ENCODE assay signal across 8 cellular contexts in genomic region chr1:169427081-169427611, GRCh38. TPM values are rescaled to one million over a fixed set of nuclear protein-coding genes. Genes with fewer than 3 reads are reported as not detected.
DNase-seq lines count a peak whose midpoint lies in the region; ATAC-seq, FAIRE-seq and TF ChIP-seq lines count a peak whose summit lies in the region.

CCDC181 (minus strand) TSS chr1:169427474; CDS start chr1:169424927, 2,547 bp downstream.

- peaks cover 55% of the 10 kb centered on the region for H3K27me3 Mint-ChIP-seq in activated B cell treated with CpG ODN at 0.5 μM for 24 hours
- H3K27me3 Mint-ChIP-seq in central memory CD8-positive, alpha-beta T cell = peaks cover 98% of the 10 kb centered on the region

- intact Hi-C loops in activated B cell treated with CpG ODN at 0.5 μM for 24 hours (cut with micrococcal nuclease) = no loop called here
- intact Hi-C loops in kidney (cut with DNase I) = no loop called here
- intact Hi-C loops in PC-9 (cut with micrococcal nuclease; ENCODE audit: unreplicated experiment) = no loop called here

- no peak for FAIRE-seq in kidney (lab: Jason Lieb, UNC)

- H3K4me3 Mint-ChIP-seq in activated B cell treated with CpG ODN at 0.5 μM for 24 hours = peak within 1 kb of the TSS; percentile 80
- peak within 1 kb of the TSS; percentile 73 for H3K4me3 Mint-ChIP-seq in central memory CD8-positive, alpha-beta T cell

- H3F3A ChIP-seq in PC-9 (ENCODE audit: insufficient read depth, low read depth) = no peaks in the 10 kb centered on the region

- H3K27me3 ChIP-seq in PC-9 (ENCODE audit: insufficient read depth, low read depth) = no peaks in the 10 kb centered on the region

- H3K9me3 ChIP-seq in kidney (ENCODE audit: control insufficient read depth in 1 of 2, low read length in 2 of 2) = no peaks in the 10 kb centered on the region
- 0 out of 2 replicates have a peak, but pooled peaks cover 2% of the 10 kb centered on the region for H3K9me3 ChIP-seq in PC-9 (ENCODE audit: insufficient read depth, low read depth)

- BruUV-seq in PC-9 (replicated peaks; lab: Mats Ljungman, UMichigan) = no TSS peak

- H3K36me3 ChIP-seq in kidney (ENCODE audit: control insufficient read depth in 1 of 2, insufficient read depth in 2 of 2, low read length in 2 of 2) = no peaks in the 10 kb centered on the region
- no peaks in the 10 kb centered on the region for H3K36me3 ChIP-seq in PC-9 (ENCODE audit: low read depth)

- peak within 1 kb of the TSS; percentile 62 to 80 for H3K9ac ChIP-seq in kidney (ENCODE audit: low read length in 2 of 2)

- TF ChIP-seq CTCF in activated B cell treated with CpG ODN at 0.5 μM for 24 hours (IDR thresholded peaks at IDR 0.05) (no peak), kidney (IDR thresholded peaks at IDR 0.05; ENCODE audit: borderline replicate concordance, extremely low read depth, insufficient read depth) (no peak), PC-9 (conservative IDR thresholded peaks at IDR 0.05) (no peak)

- ATAC-seq in GM19397 (IDR thresholded peaks at IDR 0.05; ENCODE audit: unreplicated experiment) = peak; percentile 94
- ATAC-seq in activated B cell treated with CpG ODN at 0.5 μM for 24 hours (ENCODE audit: low read depth) = peak; percentile 50
- ATAC-seq in central memory CD8-positive, alpha-beta T cell (replicated peaks; ENCODE audit: extremely low read depth, poor library complexity, severe bottlenecking) = peak; percentile 49

- H3K27ac ChIP-seq in kidney (ENCODE audit: low read depth in 2 of 2, low read length in 2 of 2) (no peak within 1 kb of the TSS), PC-9 (no peak within 1 kb of the TSS)

- no peaks in the 10 kb centered on the region for H3K36me3 Mint-ChIP-seq in activated B cell treated with CpG ODN at 0.5 μM for 24 hours (ENCODE audit: low read depth)
- peaks cover 5% of the 10 kb centered on the region for H3K36me3 Mint-ChIP-seq in central memory CD8-positive, alpha-beta T cell (ENCODE audit: insufficient read depth)

- peak within 1 kb of the TSS; percentile 78 to 79 for H3K4me3 ChIP-seq in kidney (ENCODE audit: low read length in 2 of 2)
- H3K4me3 ChIP-seq in PC-9 = no peak within 1 kb of the TSS

- H3K9me2 ChIP-seq in PC-9 (ENCODE audit: insufficient read depth) = no peaks in the 10 kb centered on the region; the same call in none of the 2 replicates

- no peak within 1 kb of the TSS for H3K27ac Mint-ChIP-seq in activated B cell treated with CpG ODN at 0.5 μM for 24 hours
- peak within 1 kb of the TSS; percentile 44 for H3K27ac Mint-ChIP-seq in central memory CD8-positive, alpha-beta T cell (ENCODE audit: low read depth)

- H4K20me1 ChIP-seq in PC-9 (ENCODE audit: insufficient read depth) = no peaks in the 10 kb centered on the region

- in situ Hi-C loops in ACHN (cut with HindIII; ENCODE audit: low pct_ligation_motif_present, low pct_unique_long_range_greater_than_20kb, low sequenced_read_pairs) = no loop called here

- CTCF ChIA-PET in activated B cell treated with CpG ODN at 0.5 μM for 24 hours (lab: Charles Lee) (no interaction called here), PC-9 (lab: Charles Lee) (no interaction called here)

- no peak within 1 kb of the TSS for H2AFZ ChIP-seq in PC-9

- POLR2A ChIA-PET in activated B cell treated with CpG ODN at 0.5 μM for 24 hours (lab: Charles Lee) (no interaction called here), PC-9 (lab: Charles Lee; ENCODE audit: unreplicated experiment) (interaction anchor here (0.6 kb wide), 1 partner anchor 59 kb away, joined by 3 read pairs; the partner anchor contains the start of gene SLC19A2)

- peak; percentile 87 for DNase-seq in ACHN
- DNase-seq in NAMALWA (ENCODE audit: low spot score) = peak; percentile 70
- no peak for DNase-seq in activated B cell treated with CpG ODN at 0.5 μM for 24 hours
- DNase-seq in central memory CD8-positive, alpha-beta T cell (ENCODE audit: low spot score in 2 of 2) = no peak
- DNase-seq in kidney = peak; percentile 82
- DNase-seq in stimulated activated CD4-positive, alpha-beta T cell treated with anti-CD3 and anti-CD28 coated beads, Interleukin-15, amount 100 ng/mL, for 24 hours = peak; percentile 76
- DNase-seq in PC-9 = no peak

- no peaks in the 10 kb centered on the region for H3K4me1 ChIP-seq in kidney (ENCODE audit: control insufficient read depth in 1 of 2, insufficient read depth in 1 of 2, low read depth in 1 of 2, low read length in 2 of 2)
- no peaks in the 10 kb centered on the region for H3K4me1 ChIP-seq in PC-9 (replicated peaks; ENCODE audit: insufficient read depth)

- H3K79me2 ChIP-seq in PC-9 (ENCODE audit: low read depth) = no peaks in the 10 kb centered on the region

- H3K4me1 Mint-ChIP-seq in activated B cell treated with CpG ODN at 0.5 μM for 24 hours = peaks cover 10% of the 10 kb centered on the region
- H3K4me1 Mint-ChIP-seq in central memory CD8-positive, alpha-beta T cell = peaks cover 8% of the 10 kb centered on the region

- peaks cover 3% of the 10 kb centered on the region for H3K9me3 Mint-ChIP-seq in activated B cell treated with CpG ODN at 0.5 μM for 24 hours
- no peaks in the 10 kb centered on the region for H3K9me3 Mint-ChIP-seq in central memory CD8-positive, alpha-beta T cell

- H3K4me2 ChIP-seq in PC-9 = no peak within 1 kb of the TSS

RNA-seq across cellular contexts. Expression of gene CCDC181, which starts in this region (rescaled TPM):
- not detected in 2 replicates for total RNA-seq in activated B cell treated with CpG ODN at 0.5 μM for 24 hours
- 4.8 TPM for total RNA-seq in kidney
- polyA plus RNA-seq in kidney (ENCODE audit: insufficient read depth, low read depth, low replicate concordance) = 8.2 TPM
- 0.37 TPM in 1 of 2 replicates, not detected in the other for total RNA-seq in PC-9 (2021)

Comparison
In these comparisons a context has a peak if more than half of its experiments do, and no peak if none do; other contexts are left out.
1. Peak in ATAC-seq in activated B cell treated with CpG ODN at 0.5 μM for 24 hours; RNA of the gene not detected or under 1 TPM.
2. DNase-seq: peak in ACHN (single experiment), NAMALWA (single experiment), kidney (single experiment) and stimulated activated CD4-positive, alpha-beta T cell treated with anti-CD3 and anti-CD28 coated beads, Interleukin-15, amount 100 ng/mL, for 24 hours (single experiment); none in activated B cell treated with CpG ODN at 0.5 μM for 24 hours (single experiment), central memory CD8-positive, alpha-beta T cell (0 of 2) and PC-9 (0 of 2).
3. Peak in every context shown above with its lines, with median percentiles within 50 percentile points of each other: ATAC-seq.